In the genomic region with DNA sequence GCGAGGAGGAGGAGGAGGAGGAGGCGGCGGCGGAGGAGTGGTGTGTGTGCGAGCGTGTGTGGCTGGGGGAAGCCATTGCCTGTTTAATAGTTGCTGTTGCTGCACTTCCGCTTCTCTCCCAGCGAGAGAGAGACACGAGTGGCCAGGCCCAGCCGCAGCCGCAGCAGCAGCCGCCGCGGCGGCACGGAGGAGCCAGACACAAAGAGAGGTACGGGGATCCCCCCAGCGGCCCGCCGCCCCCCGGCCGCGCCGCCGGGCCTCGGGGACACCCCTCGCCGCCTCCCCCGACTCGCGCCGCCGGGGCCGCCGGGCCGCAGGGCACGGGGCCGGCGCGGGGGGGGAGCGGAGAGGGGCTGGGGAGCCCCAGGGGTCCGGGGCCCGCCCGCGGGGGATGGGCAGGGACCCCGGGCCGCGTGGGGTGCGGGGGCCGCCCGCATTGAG, we compare ENCODE assay signal across 7 cellular contexts. TPM values are rescaled to one million over a fixed set of nuclear protein-coding genes. Genes with fewer than 3 reads are reported as not detected.
DNase-seq lines count a peak whose midpoint lies in the region; FAIRE-seq and TF ChIP-seq lines count a peak whose summit lies in the region.

A gene (plus strand): TSS at position 75 of the 441 bp plus-strand sequence. CDS start 1,315 bp downstream, outside the sequence.

- dilution Hi-C loops in mammary epithelial cell (cut with HindIII; ENCODE audit: low sequenced_read_pairs), result no loop called here

- intact Hi-C loops in mammary epithelial cell (cut with micrococcal nuclease), result no loop called here

- H3K4me3 ChIP-seq in MG63 (peak within 1 kb of the TSS; percentile 56), WERI-Rb-1 (ENCODE audit: low read depth, low read length) (peak within 1 kb of the TSS; percentile 51), mammary epithelial cell (replicated peaks in 1 of 3; ENCODE audit: insufficient read depth in 1 of 3, low read depth in 2 of 3, low read length in 3 of 3) (peak within 1 kb of the TSS; percentile 63 to 76 (median 75))

- H3K36me3 ChIP-seq in MG63 (no peaks in the 10 kb centered on the region; the same call in 1 of the 2 replicates), WERI-Rb-1 (peaks cover 7% of the 10 kb centered on the region), mammary epithelial cell (ENCODE audit: insufficient read depth, low read length) (no peaks in the 10 kb centered on the region)

- no TSS peak for BruUV-seq in mammary epithelial cell (replicated peaks; lab: Mats Ljungman, UMichigan)

- no peak within 1 kb of the TSS for H2BK15ac ChIP-seq in H9 (ENCODE audit: low read depth, low read length)

- H3K79me1 ChIP-seq in H9 (ENCODE audit: insufficient read depth, low read depth, low read length, poor library complexity, severe bottlenecking), result no peaks in the 10 kb centered on the region

- no peaks in the 10 kb centered on the region for H3K9me3 ChIP-seq in H9 (ENCODE audit: control insufficient read depth, low read depth, low read length)
- no peaks in the 10 kb centered on the region for H3K9me3 ChIP-seq in MG63
- H3K9me3 ChIP-seq in WERI-Rb-1 (ENCODE audit: severe bottlenecking), result no peaks in the 10 kb centered on the region
- H3K9me3 ChIP-seq in mammary epithelial cell (replicated peaks; ENCODE audit: insufficient read depth, low read length), result no peaks in the 10 kb centered on the region

- H3K9me3 Mint-ChIP-seq in H9 (no peaks in the 10 kb centered on the region; a peak in 2 of 5 replicates), immature natural killer cell (no peaks in the 10 kb centered on the region)

- H4K20me1 ChIP-seq in H9 (ENCODE audit: control insufficient read depth, insufficient read depth, insufficient read length) (no peaks in the 10 kb centered on the region), mammary epithelial cell (ENCODE audit: insufficient read depth, low read length) (no peaks in the 10 kb centered on the region)

- H3K27ac ChIP-seq in H9 (ENCODE audit: insufficient read length, low read depth, low read length) (no peak within 1 kb of the TSS), WERI-Rb-1 (peak within 1 kb of the TSS; percentile 63), mammary epithelial cell (ENCODE audit: insufficient read depth, low read depth, low read length) (peak within 1 kb of the TSS; percentile 38)

- no peak within 1 kb of the TSS for H3K23ac ChIP-seq in H9 (ENCODE audit: insufficient read length, low read depth, low read length)

- no peak within 1 kb of the TSS for H3T11ph ChIP-seq in H9 (ENCODE audit: low read length)

- in situ Hi-C loops in mammary epithelial cell (cut with MboI; ENCODE audit: low sequenced_read_pairs in 2 of 2), result loop anchor here in 1 of 2 donors (25.0 kb wide), 1 partner anchor 619 kb away; no protein-coding TSS in a partner anchor

- H3K27ac Mint-ChIP-seq in H9 (peak within 1 kb of the TSS; percentile 83 to 96 (median 95)), immature natural killer cell (peak within 1 kb of the TSS; percentile 72 to 94 (median 90))

- H4K8ac ChIP-seq in H9 (replicated peaks; ENCODE audit: insufficient read length, low read depth, low read length), result no peak within 1 kb of the TSS

- no peak within 1 kb of the TSS for H4K5ac ChIP-seq in H9 (ENCODE audit: insufficient read length, low read depth, low read length)

- H2BK20ac ChIP-seq in H9 (ENCODE audit: low read depth, low read length, poor library complexity, severe bottlenecking), result no peak within 1 kb of the TSS

- DNase-seq in GM12892 (ENCODE audit: insufficient read length) (peak; percentile 69), H9 (peak; percentile 67), MG63 (peak; percentile 63), WERI-Rb-1 (peak; percentile 67), mammary epithelial cell (peak; percentile 54), immature natural killer cell (peak; percentile 78 to 81 (median 79))
- DNase-seq in stimulated activated CD4-positive, alpha-beta T cell treated with anti-CD3 and anti-CD28 coated beads, Interleukin-12 subunit alpha, Interleukin-12 subunit beta, amount 100 ng/mL, for 24 hours (ENCODE audit: low read depth in 2 of 2), result peak; percentile 37 to 43

- no peak within 1 kb of the TSS for H3K4ac ChIP-seq in H9 (ENCODE audit: low read depth, low read length)

- H3K4me3 Mint-ChIP-seq in H9 (peak within 1 kb of the TSS; percentile 92 to 95), immature natural killer cell (peak within 1 kb of the TSS; percentile 92 to 98 (median 95))

- no peaks in the 10 kb centered on the region; the same call in 1 of the 2 replicates for H3K79me2 ChIP-seq in H9 (ENCODE audit: insufficient read depth, low read length)
- peaks cover 48% of the 10 kb centered on the region for H3K79me2 ChIP-seq in mammary epithelial cell (ENCODE audit: insufficient read depth, low read length)

- no peak within 1 kb of the TSS for H2BK120ac ChIP-seq in H9 (ENCODE audit: low read depth, low read length, poor library complexity, severe bottlenecking)

- H3K27me3 Mint-ChIP-seq in H9 (ENCODE audit: low read depth) (no peaks in the 10 kb centered on the region), immature natural killer cell (ENCODE audit: low read depth in 3 of 3) (peaks cover 10 to 20% (median 11%) of the 10 kb centered on the region in 3 donors)

- H2AFZ ChIP-seq in H9 (ENCODE audit: low read length), result peak within 1 kb of the TSS; percentile 63
- peak within 1 kb of the TSS; percentile 97 for H2AFZ ChIP-seq in mammary epithelial cell (ENCODE audit: low read depth, low read length)

- no CpG with 5 or more reads among the region's 51 CpGs for WGBS in H9 (ENCODE audit: extremely low coverage, insufficient read length, low lambda C conversion rate)
- WGBS in mammary epithelial cell (ENCODE audit: low coverage, missing lambda C conversion rate), result no CpG with 5 or more reads among the region's 51 CpGs

- CTCF ChIA-PET in mammary epithelial cell (lab: Charles Lee; ENCODE audit: low non-redundant PET), result no interaction called here

- peaks cover 6 to 24% (median 22%) of the 10 kb centered on the region in 3 experiments; a peak in 6 of 7 replicates for H3K36me3 Mint-ChIP-seq in H9 (ENCODE audit: insufficient read depth in 1 of 3, low read depth in 3 of 3)
- no peaks in the 10 kb centered on the region for H3K36me3 Mint-ChIP-seq in immature natural killer cell

- no peak within 1 kb of the TSS for H2BK12ac ChIP-seq in H9 (ENCODE audit: insufficient read length, low read depth, low read length)

- peak within 1 kb of the TSS; percentile 81 for H3K18ac ChIP-seq in H9 (ENCODE audit: insufficient read length, low read depth, low read length)

- no peak within 1 kb of the TSS for H3K56ac ChIP-seq in H9 (ENCODE audit: insufficient read length, low read depth, low read length)

- H3K27me3 ChIP-seq in H9 (ENCODE audit: insufficient read depth, low read length) (no peaks in the 10 kb centered on the region), MG63 (no peaks in the 10 kb centered on the region), WERI-Rb-1 (ENCODE audit: insufficient read depth, low read depth, severe bottlenecking) (no peaks in the 10 kb centered on the region), mammary epithelial cell (ENCODE audit: insufficient read depth, low read length) (no peaks in the 10 kb centered on the region)

- peaks cover 16% of the 10 kb centered on the region for H3K23me2 ChIP-seq in H9 (ENCODE audit: insufficient read length, low read depth, low read length, poor library complexity, severe bottlenecking)

- peaks cover 7% of the 10 kb centered on the region; the same call in 1 of the 2 replicates for H3K4me1 ChIP-seq in H9 (ENCODE audit: insufficient read depth, low read length)
- peaks cover 8% of the 10 kb centered on the region for H3K4me1 ChIP-seq in mammary epithelial cell (ENCODE audit: insufficient read depth, low read length)

- H3K4me2 ChIP-seq in H9 (ENCODE audit: insufficient read depth, insufficient read length, low read length) (peak within 1 kb of the TSS; percentile 97), mammary epithelial cell (ENCODE audit: insufficient read depth, low read depth, low read length) (peak within 1 kb of the TSS; percentile 75)

- H3K9ac ChIP-seq in H9 (ENCODE audit: extremely low read depth, insufficient read length, low read length), result peak within 1 kb of the TSS; percentile 49
- H3K9ac ChIP-seq in mammary epithelial cell (ENCODE audit: insufficient read depth, low read length), result peak within 1 kb of the TSS; percentile 69

- peak within 1 kb of the TSS; percentile 91 for H3K14ac ChIP-seq in H9 (ENCODE audit: insufficient read depth, low read length)

- no peak within 1 kb of the TSS for H4K91ac ChIP-seq in H9 (ENCODE audit: insufficient read length, low read depth, low read length)

- no peak within 1 kb of the TSS for H2BK5ac ChIP-seq in H9 (ENCODE audit: insufficient read length, low read length)

- H2AK5ac ChIP-seq in H9 (ENCODE audit: insufficient read length, low read length), result no peak within 1 kb of the TSS

- peak; percentile 84 for TF ChIP-seq POLR2A in GM12892 (IDR thresholded peaks at IDR 0.05; ENCODE audit: low read depth, low read length)

- TF ChIP-seq CTCF in H9 (conservative IDR thresholded peaks at IDR 0.05) (no peak), WERI-Rb-1 (IDR thresholded peaks at IDR 0.05; ENCODE audit: low read depth, low read length) (no peak), mammary epithelial cell (conservative IDR thresholded peaks at IDR 0.05 in 1 of 2, IDR thresholded peaks at IDR 0.05 in 1 of 2; ENCODE audit: extremely low read depth in 1 of 2, insufficient read depth in 1 of 2, low read depth in 1 of 2, low read length in 2 of 2) (no peak)

- peak; percentile 98 for FAIRE-seq in GM12892 (lab: Jason Lieb, UNC)

- H3K4me1 Mint-ChIP-seq in H9 (peaks cover 48 to 49% of the 10 kb centered on the region in 2 experiments), immature natural killer cell (peaks cover 40 to 49% of the 10 kb centered on the region in 2 donors)

RNA-seq across cellular contexts. Expression of the gene that starts here (rescaled TPM):
- 277 TPM for polyA plus RNA-seq in GM12892 (2012; ENCODE audit: missing spikeins)
- total RNA-seq in H9 (2021) (130 and 142 TPM in 2 replicates), mammary epithelial cell (10 to 100 TPM; 49.5 to 92.7 TPM)
- total RNA-seq in MG63 (2014; rRNA removed; shearing (Covaris generic); ENCODE audit: low replicate concordance), result 81.6 and 95.0 TPM in 2 replicates
- polyA plus RNA-seq in mammary epithelial cell (115 TPM), immature natural killer cell (10 to 100 TPM; 18.0 to 43.9 (median 19.2) TPM)
- 45.1 TPM for polyA minus RNA-seq in mammary epithelial cell
